In genomic region chr9:72363226-72363625, GRCh38 we compare ENCODE assay signal across 8 cellular contexts. TPM values are rescaled to one million over a fixed set of nuclear protein-coding genes. Genes with fewer than 3 reads are reported as not detected.
DNase-seq lines count a peak whose midpoint lies in the region; ATAC-seq and TF ChIP-seq lines count a peak whose summit lies in the region.

No MANE protein-coding gene starts in this region.

- H3K27me3 ChIP-seq in cardiac muscle cell: no peaks in the 10 kb centered on the region
- no peaks in the 10 kb centered on the region for H3K27me3 ChIP-seq in lower lobe of right lung (ENCODE audit: low read depth)
- H3K27me3 ChIP-seq in upper lobe of left lung: no peaks in the 10 kb centered on the region

- DNase-seq in cardiac muscle cell (ENCODE audit: low read depth in 1 of 2, low spot score in 1 of 2) (no peak), left ventricle myocardium superior (no peak), astrocyte of the spinal cord (ENCODE audit: low read depth, low spot score) (no peak), lower lobe of right lung (no peak), upper lobe of left lung (no peak), left lobe of liver (ENCODE audit: low spot score) (no peak), NCI-H187 (lab: John Stamatoyannopoulos, UW) (no peak)

- no peak for TF ChIP-seq EP300 in upper lobe of left lung (IDR thresholded peaks at IDR 0.05)

- no peak for ATAC-seq in left ventricle myocardium superior
- ATAC-seq in lower lobe of right lung: no peak
- ATAC-seq in upper lobe of left lung (ENCODE audit: low FRiP score in 2 of 2): no peak
- no peak for ATAC-seq in left lobe of liver
- no peak for ATAC-seq in HG03460 (IDR thresholded peaks at IDR 0.05; ENCODE audit: unreplicated experiment)

- TF ChIP-seq CTCF in cardiac muscle cell (IDR thresholded peaks at IDR 0.05; ENCODE audit: low read depth, low read length) (no peak), astrocyte of the spinal cord (IDR thresholded peaks at IDR 0.05; ENCODE audit: low read depth, low read length) (no peak), lower lobe of right lung (IDR thresholded peaks at IDR 0.05) (no peak), upper lobe of left lung (IDR thresholded peaks at IDR 0.05) (no peak)

- H3K36me3 ChIP-seq in cardiac muscle cell (peaks cover 20% of the 10 kb centered on the region), lower lobe of right lung (peaks cover 25% of the 10 kb centered on the region), upper lobe of left lung (peaks cover 0 to 35% (median 16%) of the 10 kb centered on the region in 4 donors)

- H3K4me3 ChIP-seq in cardiac muscle cell: peak overlapping the region; percentile 96
- peak overlapping the region; percentile 85 for H3K4me3 ChIP-seq in astrocyte of the spinal cord (ENCODE audit: low read depth, low read length)
- H3K4me3 ChIP-seq in lower lobe of right lung: peak overlapping the region; percentile 78
- H3K4me3 ChIP-seq in upper lobe of left lung: peak overlapping the region; percentile 63 to 91 (median 75)

- in situ Hi-C loops in astrocyte of the spinal cord (cut with HindIII; ENCODE audit: low sequenced_read_pairs): loop anchor here (25.0 kb wide), 1 partner anchor 224 kb away; no protein-coding TSS in a partner anchor

- H3K27ac ChIP-seq in cardiac muscle cell (peak overlapping the region; percentile 100), lower lobe of right lung (peak overlapping the region; percentile 100), upper lobe of left lung (peak overlapping the region; percentile 100)

- H3K9me3 ChIP-seq in cardiac muscle cell (ENCODE audit: low read depth) (no peaks in the 10 kb centered on the region), lower lobe of right lung (no peaks in the 10 kb centered on the region), upper lobe of left lung (no peaks in the 10 kb centered on the region)

- peaks cover 47% of the 10 kb centered on the region for H3K4me1 ChIP-seq in cardiac muscle cell (ENCODE audit: low read depth)
- peaks cover 48% of the 10 kb centered on the region for H3K4me1 ChIP-seq in lower lobe of right lung
- H3K4me1 ChIP-seq in upper lobe of left lung: peaks cover 31 to 52% (median 41%) of the 10 kb centered on the region in 4 donors

- no peak for TF ChIP-seq POLR2A in upper lobe of left lung (IDR thresholded peaks at IDR 0.05)

- intact Hi-C loops in left ventricle myocardium superior (cut with micrococcal nuclease): no loop called here
- intact Hi-C loops in lower lobe of right lung (cut with DNase I): no loop called here

- 1 to 2% methylated on average over 2 of the region's 2 CpGs for WGBS in upper lobe of left lung, 2 donors

RNA-seq across cellular contexts. Expression of gene ZFAND5, which starts 1.8 kb away (rescaled TPM):
- total RNA-seq in cardiac muscle cell (174 and 188 TPM in 2 replicates), left ventricle myocardium superior (174 TPM), lower lobe of right lung (206 TPM), upper lobe of left lung (100 to 1,000 TPM; 199 to 483 (median 293) TPM), left lobe of liver (83.9 TPM)
- polyA plus RNA-seq in cardiac muscle cell: 152 and 173 TPM in 2 replicates
